Comparison of ENCODE assay signal across 1 cellular context in the genomic region with DNA sequence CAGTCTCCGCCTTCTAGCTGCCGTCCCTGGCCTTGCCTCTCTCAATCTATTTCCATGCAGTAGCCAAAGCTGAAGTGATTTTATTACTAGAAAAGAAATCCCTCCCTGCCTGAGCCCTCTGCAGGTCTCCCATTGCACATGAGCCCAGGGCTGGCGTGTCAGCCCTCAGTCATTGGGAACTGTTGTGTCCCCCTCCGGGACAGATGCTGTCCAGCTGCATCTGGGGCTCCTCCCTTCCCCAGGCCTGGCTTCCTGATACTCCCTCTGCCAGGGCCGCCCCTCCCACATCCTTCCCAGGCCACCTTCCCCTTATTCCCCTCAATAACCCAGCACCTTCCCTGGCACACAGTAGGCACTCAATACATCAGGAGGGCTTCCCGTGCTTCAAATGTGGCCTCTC.
TF ChIP-seq lines count a peak whose summit lies in the region.

No MANE protein-coding gene starts in this region.

TF ChIP-seq in H1, 55 proteins besides CTCF, POLR2A, EP300 and RAD21:
- TF ChIP-seq NRF1 (IDR thresholded peaks at IDR 0.05; ENCODE audit: low read depth, low read length) (no peak), POLR2AphosphoS5 (IDR thresholded peaks at IDR 0.05; ENCODE audit: low read depth, low read length) (peak; percentile 59)
